1 cellular context compared by ENCODE assay signal in genomic region chr12:29380536-29381523, GRCh38.
TF ChIP-seq lines count a peak whose summit lies in the region.

A gene with protein sequence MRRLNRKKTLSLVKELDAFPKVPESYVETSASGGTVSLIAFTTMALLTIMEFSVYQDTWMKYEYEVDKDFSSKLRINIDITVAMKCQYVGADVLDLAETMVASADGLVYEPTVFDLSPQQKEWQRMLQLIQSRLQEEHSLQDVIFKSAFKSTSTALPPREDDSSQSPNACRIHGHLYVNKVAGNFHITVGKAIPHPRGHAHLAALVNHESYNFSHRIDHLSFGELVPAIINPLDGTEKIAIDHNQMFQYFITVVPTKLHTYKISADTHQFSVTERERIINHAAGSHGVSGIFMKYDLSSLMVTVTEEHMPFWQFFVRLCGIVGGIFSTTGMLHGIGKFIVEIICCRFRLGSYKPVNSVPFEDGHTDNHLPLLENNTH (minus strand): TSS chr12:29381172. CDS start chr12:29371633, 9,539 bp downstream.

TF ChIP-seq in GM12878, 131 proteins besides CTCF, POLR2A, EP300 and RAD21 (continued from another document and continues in another):
- TF ChIP-seq, protein P1, sequence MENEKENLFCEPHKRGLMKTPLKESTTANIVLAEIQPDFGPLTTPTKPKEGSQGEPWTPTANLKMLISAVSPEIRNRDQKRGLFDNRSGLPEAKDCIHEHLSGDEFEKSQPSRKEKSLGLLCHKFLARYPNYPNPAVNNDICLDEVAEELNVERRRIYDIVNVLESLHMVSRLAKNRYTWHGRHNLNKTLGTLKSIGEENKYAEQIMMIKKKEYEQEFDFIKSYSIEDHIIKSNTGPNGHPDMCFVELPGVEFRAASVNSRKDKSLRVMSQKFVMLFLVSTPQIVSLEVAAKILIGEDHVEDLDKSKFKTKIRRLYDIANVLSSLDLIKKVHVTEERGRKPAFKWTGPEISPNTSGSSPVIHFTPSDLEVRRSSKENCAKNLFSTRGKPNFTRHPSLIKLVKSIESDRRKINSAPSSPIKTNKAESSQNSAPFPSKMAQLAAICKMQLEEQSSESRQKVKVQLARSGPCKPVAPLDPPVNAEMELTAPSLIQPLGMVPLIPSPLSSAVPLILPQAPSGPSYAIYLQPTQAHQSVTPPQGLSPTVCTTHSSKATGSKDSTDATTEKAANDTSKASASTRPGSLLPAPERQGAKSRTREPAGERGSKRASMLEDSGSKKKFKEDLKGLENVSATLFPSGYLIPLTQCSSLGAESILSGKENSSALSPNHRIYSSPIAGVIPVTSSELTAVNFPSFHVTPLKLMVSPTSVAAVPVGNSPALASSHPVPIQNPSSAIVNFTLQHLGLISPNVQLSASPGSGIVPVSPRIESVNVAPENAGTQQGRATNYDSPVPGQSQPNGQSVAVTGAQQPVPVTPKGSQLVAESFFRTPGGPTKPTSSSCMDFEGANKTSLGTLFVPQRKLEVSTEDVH (IDR thresholded peaks at IDR 0.05; ENCODE audit: low read depth, partially characterized antibody) = no peak
- TF ChIP-seq TCF12 (IDR thresholded peaks at IDR 0.05; ENCODE audit: low read depth, low read length) = no peak
- TF ChIP-seq STAT3 (IDR thresholded peaks at IDR 0.05; ENCODE audit: low read depth, low read length) = no peak
- no peak for TF ChIP-seq ZNF274 (IDR thresholded peaks at IDR 0.05; ENCODE audit: insufficient read depth, insufficient read length)
- no peak for TF ChIP-seq USF2 (IDR thresholded peaks at IDR 0.05; ENCODE audit: borderline replicate concordance, low read depth, low read length)
- TF ChIP-seq, protein P2, sequence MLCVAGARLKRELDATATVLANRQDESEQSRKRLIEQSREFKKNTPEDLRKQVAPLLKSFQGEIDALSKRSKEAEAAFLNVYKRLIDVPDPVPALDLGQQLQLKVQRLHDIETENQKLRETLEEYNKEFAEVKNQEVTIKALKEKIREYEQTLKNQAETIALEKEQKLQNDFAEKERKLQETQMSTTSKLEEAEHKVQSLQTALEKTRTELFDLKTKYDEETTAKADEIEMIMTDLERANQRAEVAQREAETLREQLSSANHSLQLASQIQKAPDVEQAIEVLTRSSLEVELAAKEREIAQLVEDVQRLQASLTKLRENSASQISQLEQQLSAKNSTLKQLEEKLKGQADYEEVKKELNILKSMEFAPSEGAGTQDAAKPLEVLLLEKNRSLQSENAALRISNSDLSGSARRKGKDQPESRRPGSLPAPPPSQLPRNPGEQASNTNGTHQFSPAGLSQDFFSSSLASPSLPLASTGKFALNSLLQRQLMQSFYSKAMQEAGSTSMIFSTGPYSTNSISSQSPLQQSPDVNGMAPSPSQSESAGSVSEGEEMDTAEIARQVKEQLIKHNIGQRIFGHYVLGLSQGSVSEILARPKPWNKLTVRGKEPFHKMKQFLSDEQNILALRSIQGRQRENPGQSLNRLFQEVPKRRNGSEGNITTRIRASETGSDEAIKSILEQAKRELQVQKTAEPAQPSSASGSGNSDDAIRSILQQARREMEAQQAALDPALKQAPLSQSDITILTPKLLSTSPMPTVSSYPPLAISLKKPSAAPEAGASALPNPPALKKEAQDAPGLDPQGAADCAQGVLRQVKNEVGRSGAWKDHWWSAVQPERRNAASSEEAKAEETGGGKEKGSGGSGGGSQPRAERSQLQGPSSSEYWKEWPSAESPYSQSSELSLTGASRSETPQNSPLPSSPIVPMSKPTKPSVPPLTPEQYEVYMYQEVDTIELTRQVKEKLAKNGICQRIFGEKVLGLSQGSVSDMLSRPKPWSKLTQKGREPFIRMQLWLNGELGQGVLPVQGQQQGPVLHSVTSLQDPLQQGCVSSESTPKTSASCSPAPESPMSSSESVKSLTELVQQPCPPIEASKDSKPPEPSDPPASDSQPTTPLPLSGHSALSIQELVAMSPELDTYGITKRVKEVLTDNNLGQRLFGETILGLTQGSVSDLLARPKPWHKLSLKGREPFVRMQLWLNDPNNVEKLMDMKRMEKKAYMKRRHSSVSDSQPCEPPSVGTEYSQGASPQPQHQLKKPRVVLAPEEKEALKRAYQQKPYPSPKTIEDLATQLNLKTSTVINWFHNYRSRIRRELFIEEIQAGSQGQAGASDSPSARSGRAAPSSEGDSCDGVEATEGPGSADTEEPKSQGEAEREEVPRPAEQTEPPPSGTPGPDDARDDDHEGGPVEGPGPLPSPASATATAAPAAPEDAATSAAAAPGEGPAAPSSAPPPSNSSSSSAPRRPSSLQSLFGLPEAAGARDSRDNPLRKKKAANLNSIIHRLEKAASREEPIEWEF (IDR thresholded peaks at IDR 0.05; ENCODE audit: insufficient replicate concordance, low read depth, low read length) = no peak
- TF ChIP-seq YBX1 (IDR thresholded peaks at IDR 0.05) = no peak
- no peak for TF ChIP-seq ZSCAN29 (IDR thresholded peaks at IDR 0.05)
- peak; percentile 99 for TF ChIP-seq RCOR1 (conservative IDR thresholded peaks at IDR 0.05; ENCODE audit: low read depth, low read length)
- TF ChIP-seq NRF1 (conservative IDR thresholded peaks at IDR 0.05; ENCODE audit: low read depth, low read length) = no peak
- TF ChIP-seq KLF5 (IDR thresholded peaks at IDR 0.05; ENCODE audit: partially characterized antibody) = peak; percentile 20
- TF ChIP-seq, protein P3, sequence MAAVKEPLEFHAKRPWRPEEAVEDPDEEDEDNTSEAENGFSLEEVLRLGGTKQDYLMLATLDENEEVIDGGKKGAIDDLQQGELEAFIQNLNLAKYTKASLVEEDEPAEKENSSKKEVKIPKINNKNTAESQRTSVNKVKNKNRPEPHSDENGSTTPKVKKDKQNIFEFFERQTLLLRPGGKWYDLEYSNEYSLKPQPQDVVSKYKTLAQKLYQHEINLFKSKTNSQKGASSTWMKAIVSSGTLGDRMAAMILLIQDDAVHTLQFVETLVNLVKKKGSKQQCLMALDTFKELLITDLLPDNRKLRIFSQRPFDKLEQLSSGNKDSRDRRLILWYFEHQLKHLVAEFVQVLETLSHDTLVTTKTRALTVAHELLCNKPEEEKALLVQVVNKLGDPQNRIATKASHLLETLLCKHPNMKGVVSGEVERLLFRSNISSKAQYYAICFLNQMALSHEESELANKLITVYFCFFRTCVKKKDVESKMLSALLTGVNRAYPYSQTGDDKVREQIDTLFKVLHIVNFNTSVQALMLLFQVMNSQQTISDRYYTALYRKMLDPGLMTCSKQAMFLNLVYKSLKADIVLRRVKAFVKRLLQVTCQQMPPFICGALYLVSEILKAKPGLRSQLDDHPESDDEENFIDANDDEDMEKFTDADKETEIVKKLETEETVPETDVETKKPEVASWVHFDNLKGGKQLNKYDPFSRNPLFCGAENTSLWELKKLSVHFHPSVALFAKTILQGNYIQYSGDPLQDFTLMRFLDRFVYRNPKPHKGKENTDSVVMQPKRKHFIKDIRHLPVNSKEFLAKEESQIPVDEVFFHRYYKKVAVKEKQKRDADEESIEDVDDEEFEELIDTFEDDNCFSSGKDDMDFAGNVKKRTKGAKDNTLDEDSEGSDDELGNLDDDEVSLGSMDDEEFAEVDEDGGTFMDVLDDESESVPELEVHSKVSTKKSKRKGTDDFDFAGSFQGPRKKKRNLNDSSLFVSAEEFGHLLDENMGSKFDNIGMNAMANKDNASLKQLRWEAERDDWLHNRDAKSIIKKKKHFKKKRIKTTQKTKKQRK (IDR thresholded peaks at IDR 0.05; ENCODE audit: low read depth, low read length) = no peak
- TF ChIP-seq PBX3 (IDR thresholded peaks at IDR 0.05; ENCODE audit: insufficient replicate concordance, low read depth, low read length) = no peak
- TF ChIP-seq SMAD5 (IDR thresholded peaks at IDR 0.05; ENCODE audit: low read depth) = no peak; the same call in 1 of the 2 replicates
- TF ChIP-seq, protein P4, sequence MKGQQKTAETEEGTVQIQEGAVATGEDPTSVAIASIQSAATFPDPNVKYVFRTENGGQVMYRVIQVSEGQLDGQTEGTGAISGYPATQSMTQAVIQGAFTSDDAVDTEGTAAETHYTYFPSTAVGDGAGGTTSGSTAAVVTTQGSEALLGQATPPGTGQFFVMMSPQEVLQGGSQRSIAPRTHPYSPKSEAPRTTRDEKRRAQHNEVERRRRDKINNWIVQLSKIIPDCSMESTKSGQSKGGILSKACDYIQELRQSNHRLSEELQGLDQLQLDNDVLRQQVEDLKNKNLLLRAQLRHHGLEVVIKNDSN (IDR thresholded peaks at IDR 0.05; ENCODE audit: borderline replicate concordance, extremely low read length, insufficient read depth, low read depth, low read length) = no peak
- TF ChIP-seq, protein P5, sequence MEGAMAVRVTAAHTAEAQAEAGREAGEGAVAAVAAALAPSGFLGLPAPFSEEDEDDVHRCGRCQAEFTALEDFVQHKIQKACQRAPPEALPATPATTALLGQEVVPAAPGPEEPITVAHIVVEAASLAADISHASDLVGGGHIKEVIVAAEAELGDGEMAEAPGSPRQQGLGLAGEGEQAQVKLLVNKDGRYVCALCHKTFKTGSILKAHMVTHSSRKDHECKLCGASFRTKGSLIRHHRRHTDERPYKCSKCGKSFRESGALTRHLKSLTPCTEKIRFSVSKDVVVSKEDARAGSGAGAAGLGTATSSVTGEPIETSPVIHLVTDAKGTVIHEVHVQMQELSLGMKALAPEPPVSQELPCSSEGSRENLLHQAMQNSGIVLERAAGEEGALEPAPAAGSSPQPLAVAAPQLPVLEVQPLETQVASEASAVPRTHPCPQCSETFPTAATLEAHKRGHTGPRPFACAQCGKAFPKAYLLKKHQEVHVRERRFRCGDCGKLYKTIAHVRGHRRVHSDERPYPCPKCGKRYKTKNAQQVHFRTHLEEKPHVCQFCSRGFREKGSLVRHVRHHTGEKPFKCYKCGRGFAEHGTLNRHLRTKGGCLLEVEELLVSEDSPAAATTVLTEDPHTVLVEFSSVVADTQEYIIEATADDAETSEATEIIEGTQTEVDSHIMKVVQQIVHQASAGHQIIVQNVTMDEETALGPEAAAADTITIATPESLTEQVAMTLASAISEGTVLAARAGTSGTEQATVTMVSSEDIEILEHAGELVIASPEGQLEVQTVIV (IDR thresholded peaks at IDR 0.05; ENCODE audit: borderline replicate concordance, partially characterized antibody) = no peak
- TF ChIP-seq ZNF622 (IDR thresholded peaks at IDR 0.05) = no peak
- TF ChIP-seq, protein P6, sequence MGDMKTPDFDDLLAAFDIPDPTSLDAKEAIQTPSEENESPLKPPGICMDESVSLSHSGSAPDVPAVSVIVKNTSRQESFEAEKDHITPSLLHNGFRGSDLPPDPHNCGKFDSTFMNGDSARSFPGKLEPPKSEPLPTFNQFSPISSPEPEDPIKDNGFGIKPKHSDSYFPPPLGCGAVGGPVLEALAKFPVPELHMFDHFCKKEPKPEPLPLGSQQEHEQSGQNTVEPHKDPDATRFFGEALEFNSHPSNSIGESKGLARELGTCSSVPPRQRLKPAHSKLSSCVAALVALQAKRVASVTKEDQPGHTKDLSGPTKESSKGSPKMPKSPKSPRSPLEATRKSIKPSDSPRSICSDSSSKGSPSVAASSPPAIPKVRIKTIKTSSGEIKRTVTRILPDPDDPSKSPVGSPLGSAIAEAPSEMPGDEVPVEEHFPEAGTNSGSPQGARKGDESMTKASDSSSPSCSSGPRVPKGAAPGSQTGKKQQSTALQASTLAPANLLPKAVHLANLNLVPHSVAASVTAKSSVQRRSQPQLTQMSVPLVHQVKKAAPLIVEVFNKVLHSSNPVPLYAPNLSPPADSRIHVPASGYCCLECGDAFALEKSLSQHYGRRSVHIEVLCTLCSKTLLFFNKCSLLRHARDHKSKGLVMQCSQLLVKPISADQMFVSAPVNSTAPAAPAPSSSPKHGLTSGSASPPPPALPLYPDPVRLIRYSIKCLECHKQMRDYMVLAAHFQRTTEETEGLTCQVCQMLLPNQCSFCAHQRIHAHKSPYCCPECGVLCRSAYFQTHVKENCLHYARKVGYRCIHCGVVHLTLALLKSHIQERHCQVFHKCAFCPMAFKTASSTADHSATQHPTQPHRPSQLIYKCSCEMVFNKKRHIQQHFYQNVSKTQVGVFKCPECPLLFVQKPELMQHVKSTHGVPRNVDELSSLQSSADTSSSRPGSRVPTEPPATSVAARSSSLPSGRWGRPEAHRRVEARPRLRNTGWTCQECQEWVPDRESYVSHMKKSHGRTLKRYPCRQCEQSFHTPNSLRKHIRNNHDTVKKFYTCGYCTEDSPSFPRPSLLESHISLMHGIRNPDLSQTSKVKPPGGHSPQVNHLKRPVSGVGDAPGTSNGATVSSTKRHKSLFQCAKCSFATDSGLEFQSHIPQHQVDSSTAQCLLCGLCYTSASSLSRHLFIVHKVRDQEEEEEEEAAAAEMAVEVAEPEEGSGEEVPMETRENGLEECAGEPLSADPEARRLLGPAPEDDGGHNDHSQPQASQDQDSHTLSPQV (IDR thresholded peaks at IDR 0.05) = no peak
- TF ChIP-seq NR2C1 (IDR thresholded peaks at IDR 0.05) = peak; percentile 27; the same call in 1 of the 2 replicates
- no peak for TF ChIP-seq DPF2 (IDR thresholded peaks at IDR 0.05)
- TF ChIP-seq, protein P7, sequence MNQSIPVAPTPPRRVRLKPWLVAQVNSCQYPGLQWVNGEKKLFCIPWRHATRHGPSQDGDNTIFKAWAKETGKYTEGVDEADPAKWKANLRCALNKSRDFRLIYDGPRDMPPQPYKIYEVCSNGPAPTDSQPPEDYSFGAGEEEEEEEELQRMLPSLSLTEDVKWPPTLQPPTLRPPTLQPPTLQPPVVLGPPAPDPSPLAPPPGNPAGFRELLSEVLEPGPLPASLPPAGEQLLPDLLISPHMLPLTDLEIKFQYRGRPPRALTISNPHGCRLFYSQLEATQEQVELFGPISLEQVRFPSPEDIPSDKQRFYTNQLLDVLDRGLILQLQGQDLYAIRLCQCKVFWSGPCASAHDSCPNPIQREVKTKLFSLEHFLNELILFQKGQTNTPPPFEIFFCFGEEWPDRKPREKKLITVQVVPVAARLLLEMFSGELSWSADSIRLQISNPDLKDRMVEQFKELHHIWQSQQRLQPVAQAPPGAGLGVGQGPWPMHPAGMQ (IDR thresholded peaks at IDR 0.05; ENCODE audit: borderline replicate concordance) = peak; percentile 94
- TF ChIP-seq SKIL (IDR thresholded peaks at IDR 0.05; ENCODE audit: low read depth, poor library complexity, severe bottlenecking) = no peak
- no peak for TF ChIP-seq RELA (IDR thresholded peaks at IDR 0.05; ENCODE audit: borderline replicate concordance, partially characterized antibody)
